Comparison of ENCODE assay signal across 8 cellular contexts in genomic region chr3:197951392-197951990, GRCh38. TPM values are rescaled to one million over a fixed set of nuclear protein-coding genes. Genes with fewer than 3 reads are reported as not detected.
A peak's percentile ranks its signal among the peaks of the same experiment; 100 is the strongest.
DNase-seq lines count a peak whose midpoint lies in the region; ATAC-seq and TF ChIP-seq lines count a peak whose summit lies in the region.

No MANE protein-coding gene starts in this region.

- peaks cover 5% of the 10 kb centered on the region for H3K27me3 Mint-ChIP-seq in activated naive CD4-positive, alpha-beta T cell treated with anti-CD3 and anti-CD28 coated beads, Interleukin-2, amount 10 ng/mL, durations not matched to agents 7 days and 5 days

- H3K36me3 ChIP-seq in adrenal gland (replicated peaks in 1 of 2) (peaks cover 0 to 53% of the 10 kb centered on the region in 2 donors), right lobe of liver (peaks cover 6 to 55% (median 29%) of the 10 kb centered on the region in 4 donors), tibial nerve (peaks cover 4 to 56% (median 39%) of the 10 kb centered on the region in 3 donors)

- CTCF ChIA-PET in activated naive CD4-positive, alpha-beta T cell treated with anti-CD3 and anti-CD28 coated beads, Interleukin-2, amount 10 ng/mL, durations not matched to agents 7 days and 5 days (lab: Charles Lee) = interaction anchor here (1.0 kb wide), 1 partner anchor 129 kb away, joined by 3 read pairs; no protein-coding TSS in a partner anchor

- TF ChIP-seq EP300 in tibial nerve (IDR thresholded peaks at IDR 0.05) = no peak

- no peaks in the 10 kb centered on the region for H3K9me3 ChIP-seq in adrenal gland (replicated peaks in 1 of 3)
- no peaks in the 10 kb centered on the region for H3K9me3 ChIP-seq in right lobe of liver
- no peaks in the 10 kb centered on the region for H3K9me3 ChIP-seq in tibial nerve

- H3K4me1 ChIP-seq in adrenal gland (replicated peaks in 1 of 2) = peaks cover 31 to 54% of the 10 kb centered on the region in 2 donors
- H3K4me1 ChIP-seq in right lobe of liver = peaks cover 0 to 16% (median 4%) of the 10 kb centered on the region in 4 donors
- peaks cover 0 to 46% (median 29%) of the 10 kb centered on the region in 4 donors for H3K4me1 ChIP-seq in tibial nerve

- TF ChIP-seq CTCF in adrenal gland (IDR thresholded peaks at IDR 0.05) = no peak
- TF ChIP-seq CTCF in right lobe of liver (IDR thresholded peaks at IDR 0.05) = no peak
- TF ChIP-seq CTCF in tibial nerve (IDR thresholded peaks at IDR 0.05) = no peak

- 74 to 82% (median 76%) methylated on average over 21 of the region's 21 CpGs for WGBS in adrenal gland, 4 donors
- WGBS in right lobe of liver (ENCODE audit: insufficient coverage, low coverage, low lambda C conversion rate, missing lambda C conversion rate) = 84% methylated on average over 19 of the region's 21 CpGs
- 86 to 88% methylated on average over 21 of the region's 21 CpGs for WGBS in tibial nerve, 2 donors

- H3K4me3 ChIP-seq in adrenal gland (peak overlapping the region in 2 of 4 donors; percentile 46 to 86), right lobe of liver (peak overlapping the region; percentile 49 to 81 (median 75)), tibial nerve (peak overlapping the region; percentile 59 to 82 (median 74))

- H3K27ac Mint-ChIP-seq in activated naive CD4-positive, alpha-beta T cell treated with anti-CD3 and anti-CD28 coated beads, Interleukin-2, amount 10 ng/mL, durations not matched to agents 7 days and 5 days = peak overlapping the region; percentile 97

- H3K4me1 Mint-ChIP-seq in activated naive CD4-positive, alpha-beta T cell treated with anti-CD3 and anti-CD28 coated beads, Interleukin-2, amount 10 ng/mL, durations not matched to agents 7 days and 5 days = peaks cover 48% of the 10 kb centered on the region

- no peaks in the 10 kb centered on the region for H3K9me3 Mint-ChIP-seq in activated naive CD4-positive, alpha-beta T cell treated with anti-CD3 and anti-CD28 coated beads, Interleukin-2, amount 10 ng/mL, durations not matched to agents 7 days and 5 days

- ATAC-seq in right lobe of liver (no peak), HG02938 (IDR thresholded peaks at IDR 0.05; ENCODE audit: unreplicated experiment) (no peak), HG02759 (IDR thresholded peaks at IDR 0.05; ENCODE audit: unreplicated experiment) (no peak)

- peak overlapping the region; percentile 93 for H3K4me3 Mint-ChIP-seq in activated naive CD4-positive, alpha-beta T cell treated with anti-CD3 and anti-CD28 coated beads, Interleukin-2, amount 10 ng/mL, durations not matched to agents 7 days and 5 days

- H3K27ac ChIP-seq in adrenal gland (peak overlapping the region in 3 of 5 donors; percentile 15 to 91 (median 86)), right lobe of liver (peak overlapping the region in 1 of 3 donors; percentile 96), tibial nerve (peak overlapping the region in 2 of 4 donors; percentile 79 to 96)

- H3K27me3 ChIP-seq in adrenal gland (no peaks in the 10 kb centered on the region), right lobe of liver (no peaks in the 10 kb centered on the region), tibial nerve (no peaks in the 10 kb centered on the region)

- DNase-seq in activated naive CD4-positive, alpha-beta T cell treated with anti-CD3 and anti-CD28 coated beads, Interleukin-2, amount 10 ng/mL, durations not matched to agents 7 days and 5 days = no peak
- no peak for DNase-seq in activated naive CD4-positive, alpha-beta T cell (lab: John Stamatoyannopoulos, UW)
- DNase-seq in adrenal gland (peak in 2 of 7 donors; percentile 8 to 30), right lobe of liver (no peak), tibial nerve (ENCODE audit: low spot score in 2 of 2) (no peak), DMS79 (lab: John Stamatoyannopoulos, UW) (no peak)

- intact Hi-C loops in adrenal gland (cut with DNase I) = no loop called here
- intact Hi-C loops in right lobe of liver (cut with DNase I) = no loop called here

- peaks cover 54% of the 10 kb centered on the region for H3K36me3 Mint-ChIP-seq in activated naive CD4-positive, alpha-beta T cell treated with anti-CD3 and anti-CD28 coated beads, Interleukin-2, amount 10 ng/mL, durations not matched to agents 7 days and 5 days

- TF ChIP-seq POLR2A in adrenal gland (IDR thresholded peaks at IDR 0.05) = no peak
- TF ChIP-seq POLR2A in right lobe of liver (IDR thresholded peaks at IDR 0.05) = no peak
- TF ChIP-seq POLR2A in tibial nerve (IDR thresholded peaks at IDR 0.05) = no peak

RNA-seq across cellular contexts. Expression of gene RPL35A, which starts 1.5 kb away (rescaled TPM):
- 1,000 to 10,000 TPM in 4 of 8 donors, 100 to 1,000 TPM in 4; 564 to 1,096 (median 942) TPM for total RNA-seq in adrenal gland
- polyA plus RNA-seq in adrenal gland = 1,000 to 10,000 TPM in 2 of 3 donors, 100 to 1,000 TPM in 1; 944 to 1,561 (median 1,277) TPM
- 100 to 1,000 TPM; 234 to 275 (median 255) TPM for total RNA-seq in right lobe of liver
- 100 to 1,000 TPM; 250 to 531 (median 413) TPM for total RNA-seq in tibial nerve

RNA-seq across cellular contexts. Expression of gene LMLN, which starts 8.5 kb away (rescaled TPM):
- total RNA-seq in adrenal gland = 10 to 100 TPM in 2 of 8 donors, 1 to 10 TPM in 6; 3.0 to 11.2 (median 7.2) TPM
- polyA plus RNA-seq in adrenal gland = 1 to 10 TPM; 3.3 to 6.7 (median 3.6) TPM
- 1 to 10 TPM; 1.5 to 3.2 (median 2.4) TPM for total RNA-seq in right lobe of liver
- total RNA-seq in tibial nerve = 1 to 10 TPM; 5.7 to 9.0 (median 7.1) TPM
